23 cellular contexts compared by ENCODE assay signal in the genomic region with DNA sequence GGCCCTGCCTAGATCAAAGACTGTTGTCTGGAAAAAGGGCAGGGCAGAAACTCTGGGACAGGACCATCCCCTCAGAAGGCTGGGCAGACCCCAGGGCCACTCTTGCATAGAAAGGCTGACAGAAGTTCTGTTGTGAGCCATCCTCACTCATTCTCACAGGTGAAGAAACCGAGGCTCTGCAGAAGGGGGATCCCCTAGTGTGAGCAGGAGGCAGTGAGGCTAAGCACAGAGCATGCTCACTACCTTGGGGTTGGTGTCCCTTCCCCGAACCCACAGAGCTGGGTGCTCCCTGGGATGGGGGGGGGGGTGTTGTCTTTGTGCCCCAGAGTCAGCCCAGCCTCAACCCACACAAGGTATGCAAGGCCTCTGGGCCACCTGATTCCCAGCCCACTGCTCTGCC.
"Had no signal": no experiment of that assay in that cellular context is flagged by ENCODE, and none has a peak within 500 bp of the region (broad histone marks: within the 10 kb centered on the region; RNA-seq: fewer than 3 reads in every experiment).

No MANE protein-coding gene starts in this region.

- H3K4me3 Mint-ChIP-seq: immature natural killer cell, mesothelial cell of epicardium, naive B cell, natural killer cell, nephron progenitor cell had no signal

- ATAC-seq: natural killer cell, right cardiac atrium, sciatic nerve had no signal

- H3K4me1 Mint-ChIP-seq: mesothelial cell of epicardium, naive B cell had no signal

- H3K9me3 Mint-ChIP-seq: immature natural killer cell, mesothelial cell of epicardium, nephron progenitor cell had no signal

- DNase-seq: hypothalamus; immature natural killer cell; kidney; left ventricle myocardium inferior; mesendoderm; naive B cell; natural killer cell; nephron progenitor cell; ovary; retina; right cardiac atrium; stimulated activated CD4-positive, alpha-beta T cell treated with anti-CD3 and anti-CD28 coated beads, Interleukin-12 subunit alpha, Interleukin-12 subunit beta, amount 100 ng/mL, for 4 hours; stimulated activated CD4-positive, alpha-beta T cell treated with anti-CD3 and anti-CD28 coated beads, Interleukin-15, amount 100 ng/mL, for 24 hours; stimulated activated CD4-positive, alpha-beta T cell treated with anti-CD3 and anti-CD28 coated beads, Interleukin-2, amount 100 ng/mL, for 24 hours; stimulated activated CD4-positive, alpha-beta T cell treated with anti-CD3 and anti-CD28 coated beads, Interleukin-4, amount 100 ng/mL, for 1 hour; stimulated activated naive CD4-positive, alpha-beta T cell; stomach; testis; thyroid gland; transverse colon; upper lobe of left lung had no signal

- H3K27ac Mint-ChIP-seq: immature natural killer cell, mesothelial cell of epicardium, naive B cell, natural killer cell, nephron progenitor cell had no signal

- H3K36me3 Mint-ChIP-seq: immature natural killer cell, mesothelial cell of epicardium, naive B cell, natural killer cell had no signal
